ENCODE assay signal across 15 cellular contexts in the genomic region with DNA sequence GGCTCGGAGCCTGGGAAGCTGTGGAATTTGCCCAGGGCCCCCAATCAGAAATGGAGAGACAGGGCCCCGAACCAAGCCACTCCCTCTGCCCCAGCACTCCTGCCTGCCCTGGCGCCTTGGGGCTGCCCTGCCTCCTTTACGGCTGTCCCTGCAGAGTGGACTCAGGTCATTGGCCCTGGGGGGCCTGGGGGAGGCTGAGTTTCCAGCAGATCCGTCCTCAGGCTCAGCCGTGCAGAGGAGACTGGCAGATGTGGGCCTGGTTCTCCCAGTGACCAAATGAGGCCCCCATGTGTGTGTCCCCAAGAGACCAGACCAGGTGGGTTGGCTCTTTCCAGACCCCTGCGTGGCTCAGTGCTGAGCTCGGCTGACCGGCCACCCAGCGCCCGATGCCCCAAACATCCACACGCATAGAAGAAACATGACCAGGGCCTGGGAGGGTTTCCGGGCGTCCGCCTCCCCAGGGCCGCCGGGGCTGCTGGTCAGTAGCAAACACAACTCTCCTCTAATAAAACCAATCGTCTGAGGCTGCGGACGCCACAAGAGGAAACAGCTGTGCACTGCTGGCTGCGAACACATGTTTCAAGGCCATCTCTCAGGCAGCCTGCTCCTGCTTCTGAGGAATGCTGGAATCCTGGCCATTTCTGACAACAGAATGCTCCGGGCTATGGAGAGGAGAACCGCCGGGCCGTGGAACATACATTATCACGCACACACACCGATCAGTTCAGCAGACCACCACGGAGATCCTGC. TPM values are rescaled to one million over a fixed set of nuclear protein-coding genes. Genes with fewer than 3 reads are reported as not detected.
DNase-seq lines count a peak whose midpoint lies in the region; ATAC-seq, FAIRE-seq and TF ChIP-seq lines count a peak whose summit lies in the region.
"Had no signal": no experiment of that assay in that cellular context is flagged by ENCODE, and none has a peak within 500 bp of the region (broad histone marks: within the 10 kb centered on the region; RNA-seq: fewer than 3 reads in every experiment).

No MANE protein-coding gene starts in this region.

- peak overlapping the region; percentile 24; the same call in 1 of the 2 replicates for H3K4me2 ChIP-seq in HepG2 (ENCODE audit: low read depth, low read length)

- in situ Hi-C loops in HepG2 (cut with HindIII; ENCODE audit: extremely low pct_ligation_motif_present, low pct_unique_long_range_greater_than_20kb) = no loop called here

- H3K27me3 Mint-ChIP-seq in activated CD4-positive, alpha-beta T cell treated with anti-CD3 and anti-CD28 coated beads for 36 hours = no peaks in the 10 kb centered on the region
- H3K27me3 Mint-ChIP-seq: stimulated activated naive CD8-positive, alpha-beta T cell treated with anti-CD3 and anti-CD28 coated beads, Interleukin-15, amount 100 ng/mL, for 72 hours had no signal

- no peak overlapping the region for H3K27ac ChIP-seq in HepG2 (ENCODE audit: extremely low read length, insufficient read depth, low read length)
- H3K27ac ChIP-seq in testis = no peak overlapping the region

- no peak for TF ChIP-seq RAD21 in HepG2 (CRISPR knock-in tag; IDR thresholded peaks at IDR 0.05)

- H4K20me1 ChIP-seq in HepG2 (ENCODE audit: insufficient read depth, low read length) = no peaks in the 10 kb centered on the region

- no peak overlapping the region for H2AFZ ChIP-seq in HepG2 (ENCODE audit: low read length)

- no peak overlapping the region for H3K4me3 Mint-ChIP-seq in activated CD4-positive, alpha-beta T cell treated with anti-CD3 and anti-CD28 coated beads for 36 hours
- H3K4me3 Mint-ChIP-seq: stimulated activated naive CD8-positive, alpha-beta T cell treated with anti-CD3 and anti-CD28 coated beads, Interleukin-15, amount 100 ng/mL, for 72 hours had no signal

- H3K27me3 ChIP-seq in HepG2 (ENCODE audit: control insufficient read depth in 1 of 2, insufficient read depth in 2 of 2, low read length in 2 of 2) = no peaks in the 10 kb centered on the region
- no peaks in the 10 kb centered on the region for H3K27me3 ChIP-seq in testis

- no peak for TF ChIP-seq POLR2A in HepG2 (IDR thresholded peaks at IDR 0.05; ENCODE audit: insufficient read depth in 1 of 2, low read depth in 2 of 2, low read length in 2 of 2)
- no peak for TF ChIP-seq POLR2A in testis (IDR thresholded peaks at IDR 0.05)

- H3K9me3 ChIP-seq in HepG2 (ENCODE audit: low read length) (no peaks in the 10 kb centered on the region), testis (no peaks in the 10 kb centered on the region)

- ATAC-seq in activated CD4-positive, alpha-beta T cell treated with anti-CD3 and anti-CD28 coated beads for 36 hours = no peak
- peak; percentile 7; the same call in 1 of the 3 replicates for ATAC-seq in HepG2
- ATAC-seq: stimulated activated naive CD8-positive, alpha-beta T cell treated with anti-CD3 and anti-CD28 coated beads, Interleukin-15, amount 100 ng/mL, for 72 hours had no signal

- peaks cover 10% of the 10 kb centered on the region for H3K4me1 Mint-ChIP-seq in activated CD4-positive, alpha-beta T cell treated with anti-CD3 and anti-CD28 coated beads for 36 hours

- CTCF ChIA-PET in activated CD4-positive, alpha-beta T cell treated with anti-CD3 and anti-CD28 coated beads for 36 hours (lab: Charles Lee) = interaction anchor here (0.6 kb wide), 2 partner anchors 313 to 329 kb away, joined by 3 to 4 read pairs; no protein-coding TSS in a partner anchor
- CTCF ChIA-PET in HepG2 (lab: Yijun Ruan, JAX; ENCODE audit: low intra/inter-chr PET ratio, low total read pairs) = no interaction called here

- intact Hi-C loops in activated CD4-positive, alpha-beta T cell treated with anti-CD3 and anti-CD28 coated beads for 36 hours (cut with DNase I, micrococcal nuclease) = no loop called here
- intact Hi-C loops in HepG2 (cut with micrococcal nuclease; ENCODE audit: unreplicated experiment) (no loop called here), testis (cut with DNase I; ENCODE audit: low total_unique reads) (no loop called here)

- TF ChIP-seq CTCF in HepG2 (CRISPR knock-in tag; IDR thresholded peaks at IDR 0.05) (no peak), testis (IDR thresholded peaks at IDR 0.05) (no peak)

- H3K79me2 ChIP-seq in HepG2 (ENCODE audit: insufficient read depth, low read length) = no peaks in the 10 kb centered on the region

- POLR2A ChIA-PET in activated CD4-positive, alpha-beta T cell treated with anti-CD3 and anti-CD28 coated beads for 36 hours (lab: Charles Lee) = no interaction called here
- POLR2A ChIA-PET in HepG2 (lab: Yijun Ruan, JAX) = no interaction called here

- no peaks in the 10 kb centered on the region for H3K36me3 ChIP-seq in HepG2 (replicated peaks in 1 of 2; ENCODE audit: control insufficient read depth in 1 of 2, insufficient read depth in 2 of 2, low read length in 2 of 2)
- no peaks in the 10 kb centered on the region for H3K36me3 ChIP-seq in testis (ENCODE audit: low read depth, missing control alignments)

- H3K4me1 ChIP-seq in HepG2 (ENCODE audit: insufficient read depth, low read length) (peaks cover 58% of the 10 kb centered on the region), testis (peaks cover 12% of the 10 kb centered on the region)

- H3K4me3 ChIP-seq in HepG2 (replicated peaks in 1 of 3; ENCODE audit: insufficient read depth in 1 of 3, low read depth in 2 of 3, low read length in 3 of 3) (no peak overlapping the region), testis (no peak overlapping the region)

- WGBS in HepG2 (ENCODE audit: low lambda C conversion rate) = 52% methylated on average over 13 of the region's 28 CpGs
- WGBS in testis, 2 donors = 39 to 53% methylated on average over 10 to 28 of the region's 28 CpGs

- peak; percentile 3 for DNase-seq in activated CD4-positive, alpha-beta T cell treated with anti-CD3 and anti-CD28 coated beads for 36 hours
- no peak for DNase-seq in activated CD4-positive, alpha-beta T cell treated with anti-CD3 and anti-CD28 coated beads, Interleukin-2, amount 50 U/mL, for 1 hour
- DNase-seq in dedifferentiated amniotic fluid mesenchymal stem cell (ENCODE audit: extremely low spot score) = peak; percentile 56
- DNase-seq in HepG2 (ENCODE audit: low spot score) = peak; percentile 50
- peak; percentile 75 for DNase-seq in testis
- DNase-seq in SHP77 (lab: John Stamatoyannopoulos, UW) = no peak
- no peak for DNase-seq in T-helper 9 cell
- no peak for DNase-seq in DMS153 (lab: John Stamatoyannopoulos, UW)
- DNase-seq: central memory CD4-positive, alpha-beta T cell; GDM1; NCI-H1105; NCI-H774; stimulated activated naive CD8-positive, alpha-beta T cell treated with anti-CD3 and anti-CD28 coated beads, Interleukin-15, amount 100 ng/mL, for 72 hours; T1000 had no signal

- no peak overlapping the region for H3K9ac ChIP-seq in HepG2 (ENCODE audit: insufficient read depth, low read depth, low read length)

- BruUV-seq in HepG2 (replicated peaks; lab: Mats Ljungman, UMichigan) = no TSS peak

- peaks cover 9% of the 10 kb centered on the region for H3K9me3 Mint-ChIP-seq in activated CD4-positive, alpha-beta T cell treated with anti-CD3 and anti-CD28 coated beads for 36 hours (ENCODE audit: low read depth)

- TF ChIP-seq EP300 in HepG2 (IDR thresholded peaks at IDR 0.05; ENCODE audit: low read depth in 2 of 2, low read length in 2 of 2) (no peak), HepG2 (CRISPR knock-in tag; IDR thresholded peaks at IDR 0.05; ENCODE audit: borderline replicate concordance) (no peak)

- no peak overlapping the region for H3K27ac Mint-ChIP-seq in activated CD4-positive, alpha-beta T cell treated with anti-CD3 and anti-CD28 coated beads for 36 hours
- H3K27ac Mint-ChIP-seq: stimulated activated naive CD8-positive, alpha-beta T cell treated with anti-CD3 and anti-CD28 coated beads, Interleukin-15, amount 100 ng/mL, for 72 hours had no signal

- no peaks in the 10 kb centered on the region for H3K36me3 Mint-ChIP-seq in activated CD4-positive, alpha-beta T cell treated with anti-CD3 and anti-CD28 coated beads for 36 hours (ENCODE audit: low read depth)

- no peak for FAIRE-seq in HepG2 (lab: Jason Lieb, UNC)
- FAIRE-seq: A204.1 had no signal

RNA-seq across cellular contexts. Expression of a gene that starts 54.8 kb away (rescaled TPM):
- total RNA-seq in activated CD4-positive, alpha-beta T cell treated with anti-CD3 and anti-CD28 coated beads for 36 hours = 1 to 10 TPM; 5.2 to 5.3 TPM
- total RNA-seq in HepG2 (2016; rRNA removed; fragmentation: Illumina TruSeq; extraction: Trizol) (0.80 and 1.5 TPM in 2 replicates), testis (10 to 100 TPM; 13.8 TPM)
- total RNA-seq in HepG2 (2016; cell fraction: cytosol; rRNA removed; fragmentation: Illumina TruSeq; extraction: Trizol; ENCODE audit: low read depth) = 1.1 and 1.6 TPM in 2 replicates
- total RNA-seq in HepG2 (2016; cell fraction: insoluble cytoplasmic fraction; rRNA removed; fragmentation: Illumina TruSeq; extraction: Trizol) = 1.0 and 1.8 TPM in 2 replicates
- 2.6 and 3.0 TPM in 2 replicates for total RNA-seq in HepG2 (2016; cell fraction: membrane; rRNA removed; fragmentation: Illumina TruSeq; extraction: Trizol)
- total RNA-seq in HepG2 (2016; cell fraction: nucleus; rRNA removed; fragmentation: Illumina TruSeq; extraction: Trizol) = 1.3 and 1.4 TPM in 2 replicates
- polyA plus RNA-seq in HepG2 (2011; rRNA removed) (2.4 and 3.4 TPM in 2 replicates), testis (ENCODE audit: insufficient read depth, low read depth, low replicate concordance) (7.2 TPM)
- 1.2 and 2.1 TPM in 2 replicates for polyA plus RNA-seq in HepG2 (2011; cell fraction: cytosol; rRNA removed)
- 2.9 and 5.0 TPM in 2 replicates for polyA plus RNA-seq in HepG2 (2011; cell fraction: nucleus; rRNA removed)
- 1.2 and 1.3 TPM in 2 replicates for polyA plus RNA-seq in HepG2 (2012)
- 0.57 and 0.60 TPM in 2 replicates for polyA plus RNA-seq in HepG2 (2016; cell fraction: cytosol; fragmentation: Illumina TruSeq; extraction: Trizol; ENCODE audit: low read depth)
- 0.93 and 1.1 TPM in 2 replicates for polyA plus RNA-seq in HepG2 (2016; cell fraction: insoluble cytoplasmic fraction; fragmentation: Illumina TruSeq; extraction: Trizol; ENCODE audit: low read depth)
- polyA plus RNA-seq in HepG2 (2016; cell fraction: membrane; fragmentation: Illumina TruSeq; extraction: Trizol; ENCODE audit: low read depth) = 1.1 TPM in 2 replicates
- polyA plus RNA-seq in HepG2 (2016; cell fraction: nucleus; fragmentation: Illumina TruSeq; extraction: Trizol; ENCODE audit: insufficient read depth, low read depth) = 1.9 TPM in 2 replicates
- 14.6 and 20.5 TPM in 2 replicates for polyA minus RNA-seq in HepG2 (2011; rRNA and poly(A)+ RNA removed; ENCODE audit: low replicate concordance)
- polyA minus RNA-seq in HepG2 (2011; cell fraction: cytosol; rRNA and poly(A)+ RNA removed) = 4.8 and 15.5 TPM in 2 replicates
- polyA minus RNA-seq in HepG2 (2011; cell fraction: nucleus; rRNA and poly(A)+ RNA removed) = 2.3 and 2.4 TPM in 2 replicates

Comparison
In these comparisons a context has a peak if more than half of its experiments do, and no peak if none do; other contexts are left out.
1. DNase-seq: peak in activated CD4-positive, alpha-beta T cell treated with anti-CD3 and anti-CD28 coated beads for 36 hours (single experiment), dedifferentiated amniotic fluid mesenchymal stem cell (single experiment), HepG2 (single experiment) and testis (single experiment); none in activated CD4-positive, alpha-beta T cell treated with anti-CD3 and anti-CD28 coated beads, Interleukin-2, amount 50 U/mL, for 1 hour (single experiment), SHP77 (0 of 2), T-helper 9 cell (single experiment) and DMS153 (single experiment).